27 cellular contexts compared by ENCODE assay signal in genomic region chr17:57125866-57126265, GRCh38.
"Had no signal": no experiment of that assay in that cellular context is flagged by ENCODE, and none has a peak within 500 bp of the region (broad histone marks: within the 10 kb centered on the region; RNA-seq: fewer than 3 reads in every experiment).

No MANE protein-coding gene starts in this region.

- H3K9me3 Mint-ChIP-seq: activated CD4-positive, alpha-beta memory T cell treated with anti-CD3 and anti-CD28 coated beads for 36 hours; activated CD4-positive, alpha-beta T cell treated with anti-CD3 and anti-CD28 coated beads, Interleukin-2, amount 10 ng/mL, durations not matched to agents 24 days and 14 days; activated naive CD8-positive, alpha-beta T cell treated with anti-CD3 and anti-CD28 coated beads, Interleukin-2, amount 50 U/mL, for 24 hours; activated T-cell treated with anti-CD3 and anti-CD28 coated beads, Interleukin-2, amount 50 U/mL, for 4 hours; activated T-helper 2 cell treated with anti-CD3 and anti-CD28 coated beads, Interferon-gamma antibody, Interleukin-2, Interleukin-4, amounts not matched to agents 10 μg/mL and 5 μg/mL and 100 μg/mL, durations not matched to agents 14 hours and 24 hours and 36 hours; endodermal cell; immature natural killer cell; mesothelial cell of epicardium; naive thymus-derived CD8-positive, alpha-beta T cell had no signal

- H3K27ac ChIP-seq: heart left ventricle, suprapubic skin, tibial nerve had no signal

- H3K27me3 ChIP-seq: heart left ventricle, suprapubic skin, tibial nerve had no signal

- H3K4me1 ChIP-seq: suprapubic skin had no signal

- ATAC-seq: activated naive CD8-positive, alpha-beta T cell treated with anti-CD3 and anti-CD28 coated beads, Interleukin-2, amount 50 U/mL, for 24 hours; activated T-cell treated with anti-CD3 and anti-CD28 coated beads, Interleukin-2, amount 50 U/mL, for 4 hours; esophagus mucosa; heart left ventricle; left colon; naive thymus-derived CD8-positive, alpha-beta T cell; sciatic nerve had no signal

- H3K9me3 ChIP-seq: heart left ventricle, suprapubic skin, tibial nerve had no signal

- H3K27me3 Mint-ChIP-seq: activated CD4-positive, alpha-beta memory T cell treated with anti-CD3 and anti-CD28 coated beads for 36 hours; activated CD4-positive, alpha-beta T cell treated with anti-CD3 and anti-CD28 coated beads, Interleukin-2, amount 10 ng/mL, durations not matched to agents 24 days and 14 days; activated naive CD8-positive, alpha-beta T cell treated with anti-CD3 and anti-CD28 coated beads, Interleukin-2, amount 50 U/mL, for 24 hours had no signal

- H3K27ac Mint-ChIP-seq: activated CD4-positive, alpha-beta memory T cell treated with anti-CD3 and anti-CD28 coated beads for 36 hours; activated CD4-positive, alpha-beta T cell treated with anti-CD3 and anti-CD28 coated beads, Interleukin-2, amount 10 ng/mL, durations not matched to agents 24 days and 14 days; activated naive CD8-positive, alpha-beta T cell treated with anti-CD3 and anti-CD28 coated beads, Interleukin-2, amount 50 U/mL, for 24 hours; activated T-helper 2 cell treated with anti-CD3 and anti-CD28 coated beads, Interferon-gamma antibody, Interleukin-2, Interleukin-4, amounts not matched to agents 10 μg/mL and 5 μg/mL and 100 μg/mL, durations not matched to agents 14 hours and 24 hours and 36 hours; endodermal cell; immature natural killer cell; mesothelial cell of epicardium had no signal

- H3K4me3 Mint-ChIP-seq: activated CD4-positive, alpha-beta memory T cell treated with anti-CD3 and anti-CD28 coated beads for 36 hours; activated CD4-positive, alpha-beta T cell treated with anti-CD3 and anti-CD28 coated beads, Interleukin-2, amount 10 ng/mL, durations not matched to agents 24 days and 14 days; activated naive CD8-positive, alpha-beta T cell treated with anti-CD3 and anti-CD28 coated beads, Interleukin-2, amount 50 U/mL, for 24 hours; activated T-cell treated with anti-CD3 and anti-CD28 coated beads, Interleukin-2, amount 50 U/mL, for 4 hours; endodermal cell; immature natural killer cell; mesothelial cell of epicardium; naive thymus-derived CD8-positive, alpha-beta T cell had no signal

- H3K4me1 Mint-ChIP-seq: activated naive CD8-positive, alpha-beta T cell treated with anti-CD3 and anti-CD28 coated beads, Interleukin-2, amount 50 U/mL, for 24 hours; immature natural killer cell had no signal

- DNase-seq: activated CD4-positive, alpha-beta memory T cell treated with anti-CD3 and anti-CD28 coated beads for 36 hours; activated CD4-positive, alpha-beta T cell treated with anti-CD3 and anti-CD28 coated beads, Interleukin-2, amount 10 ng/mL, durations not matched to agents 24 days and 14 days; activated CD4-positive, CD25-positive, alpha-beta regulatory T cell treated with anti-CD3 and anti-CD28 coated beads, Interleukin-2, amount 50 U/mL, for 72 hours; activated CD8-positive, alpha-beta memory T cell treated with anti-CD3 and anti-CD28 coated beads, Interleukin-2, amount 50 U/mL, for 4 hours; activated naive CD8-positive, alpha-beta T cell treated with anti-CD3 and anti-CD28 coated beads, Interleukin-2, amount 50 U/mL, for 24 hours; activated T-cell treated with anti-CD3 and anti-CD28 coated beads, Interleukin-2, amount 50 U/mL, for 4 hours; amygdala; endodermal cell; foreskin fibroblast; heart left ventricle; hypothalamus; immature natural killer cell; kidney; left colon; naive thymus-derived CD8-positive, alpha-beta T cell; posterior cingulate gyrus; small intestine; stimulated activated CD4-positive, alpha-beta T cell treated with anti-CD3 and anti-CD28 coated beads, Interleukin-15, amount 100 ng/mL, for 24 hours; stimulated activated CD4-positive, alpha-beta T cell treated with anti-CD3 and anti-CD28 coated beads, Interleukin-2, amount 100 ng/mL, for 24 hours; stimulated activated naive CD4-positive, alpha-beta T cell; T-helper 2 cell had no signal

- H3K4me3 ChIP-seq: heart left ventricle, suprapubic skin, tibial nerve had no signal
